ENCODE assay signal across 13 cellular contexts in the genomic region with DNA sequence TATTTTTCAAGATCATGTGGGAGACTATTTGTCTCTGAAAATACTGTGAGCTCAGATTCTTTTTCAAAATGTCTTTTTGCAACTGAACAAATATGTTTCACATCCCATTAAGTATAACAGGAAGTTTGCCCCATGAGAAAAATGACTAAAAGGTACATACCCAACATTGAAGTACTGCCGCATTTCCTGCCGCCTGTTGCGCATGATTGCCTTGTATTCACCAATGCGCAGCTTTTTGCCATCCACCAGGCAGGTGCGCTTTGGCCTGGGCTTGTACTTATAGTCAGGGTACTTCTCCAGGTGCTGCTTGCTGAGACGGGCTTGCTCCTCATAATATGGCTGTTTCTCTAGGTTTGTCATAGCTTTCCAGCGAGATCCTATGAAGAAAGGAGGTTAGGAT.
DNase-seq lines count a peak whose midpoint lies in the region; ATAC-seq and TF ChIP-seq lines count a peak whose summit lies in the region.
"Had no signal": no experiment of that assay in that cellular context is flagged by ENCODE, and none has a peak within 500 bp of the region (broad histone marks: within the 10 kb centered on the region; RNA-seq: fewer than 3 reads in every experiment).

No MANE protein-coding gene starts in this region.

- no peak for TF ChIP-seq CTCF in spleen (IDR thresholded peaks at IDR 0.05 in 8 of 11, conservative IDR thresholded peaks at IDR 0.05 in 3 of 11)

- H3K4me3 ChIP-seq in spleen, result no peak overlapping the region
- H3K4me3 ChIP-seq: dorsolateral prefrontal cortex had no signal

- TF ChIP-seq POLR2A in spleen (IDR thresholded peaks at IDR 0.05), result no peak

- H3K4me1 ChIP-seq in spleen, result no peaks in the 10 kb centered on the region

- WGBS in spleen, 5 donors, result 82 to 91% (median 83%) methylated on average over 7 of the region's 7 CpGs

- peak overlapping the region in 5 of 8 donors; percentile 20 to 61 (median 49) for H3K27ac ChIP-seq in spleen
- H3K27ac ChIP-seq: dorsolateral prefrontal cortex, foreskin keratinocyte had no signal

- H3K9me3 ChIP-seq in spleen, result peaks cover 0 to 4% (median 0%) of the 10 kb centered on the region in 8 donors

- ATAC-seq in HG02678 (IDR thresholded peaks at IDR 0.05; ENCODE audit: unreplicated experiment), result peak; percentile 93
- ATAC-seq: foreskin keratinocyte, left cardiac atrium had no signal

- intact Hi-C loops in spleen (cut with DNase I; ENCODE audit: low total_unique reads), result no loop called here

- no peaks in the 10 kb centered on the region for H3K36me3 ChIP-seq in spleen

- peak; percentile 9 for DNase-seq in NCI-H146 (lab: John Stamatoyannopoulos, UW)
- no peak for DNase-seq in NCI-H146 treated with DMSO at 0.1 percent for 48 hours (lab: John Stamatoyannopoulos, UW; ENCODE audit: unreplicated experiment)
- DNase-seq in NCI-H1092 (lab: John Stamatoyannopoulos, UW), result peak; percentile 82
- DNase-seq in spleen, result peak; percentile 85
- no peak for DNase-seq in T-helper 9 cell
- no peak for DNase-seq in islet precursor cell
- no peak for DNase-seq in NCI-H1105 treated with DMSO at 0.1 percent for 48 hours (lab: John Stamatoyannopoulos, UW)
- DNase-seq: DMS79 treated with DMSO at 0.1 percent for 48 hours; dorsolateral prefrontal cortex; foreskin keratinocyte; left cardiac atrium; stimulated activated CD4-positive, alpha-beta T cell treated with anti-CD3 and anti-CD28 coated beads, Interleukin-12 subunit alpha, Interleukin-12 subunit beta, amount 100 ng/mL, for 4 hours had no signal

- no peaks in the 10 kb centered on the region for H3K27me3 ChIP-seq in spleen (replicated peaks in 1 of 7)
- H3K27me3 ChIP-seq: dorsolateral prefrontal cortex, foreskin keratinocyte had no signal

Comparison
In these comparisons a context has a peak if more than half of its experiments do, and no peak if none do; other contexts are left out.
1. DNase-seq: peak in NCI-H146 (single experiment), NCI-H1092 (single experiment) and spleen (single experiment); none in NCI-H146 treated with DMSO at 0.1 percent for 48 hours (single experiment), T-helper 9 cell (single experiment), islet precursor cell (single experiment) and NCI-H1105 treated with DMSO at 0.1 percent for 48 hours (single experiment).